1 cellular context compared by ENCODE assay signal in genomic region chr3:194386066-194386465, GRCh38.
TF ChIP-seq lines count a peak whose summit lies in the region.

No MANE protein-coding gene starts in this region.

TF ChIP-seq in H1, 55 proteins besides CTCF, POLR2A, EP300 and RAD21 (continued from another document):
- TF ChIP-seq CEBPB (IDR thresholded peaks at IDR 0.05; ENCODE audit: low read depth, low read length): no peak
- no peak for TF ChIP-seq RNF2 (IDR thresholded peaks at IDR 0.05; ENCODE audit: borderline replicate concordance, low read depth, low read length, missing control alignments, poor library complexity, severe bottlenecking)
- TF ChIP-seq ATF3 (IDR thresholded peaks at IDR 0.05; ENCODE audit: insufficient read depth, low read depth, low read length): no peak
- TF ChIP-seq BRCA1 (IDR thresholded peaks at IDR 0.05; ENCODE audit: low read depth, low read length): no peak
- no peak for TF ChIP-seq EZH2 (IDR thresholded peaks at IDR 0.05; ENCODE audit: low read depth, low read length, severe bottlenecking)
- TF ChIP-seq RBBP5 (IDR thresholded peaks at IDR 0.05; ENCODE audit: borderline replicate concordance, low read depth, low read length): no peak
- TF ChIP-seq E2F6 (IDR thresholded peaks at IDR 0.05): no peak
- TF ChIP-seq SIX5 (IDR thresholded peaks at IDR 0.05; ENCODE audit: low read depth, low read length): no peak
- TF ChIP-seq SP2 (IDR thresholded peaks at IDR 0.05; ENCODE audit: low read length): no peak
- no peak for TF ChIP-seq TBP (IDR thresholded peaks at IDR 0.05; ENCODE audit: low read depth, low read length)
- TF ChIP-seq CREB1 (IDR thresholded peaks at IDR 0.05): no peak
- no peak for TF ChIP-seq MAFK (IDR thresholded peaks at IDR 0.05; ENCODE audit: low read depth, low read length)
- no peak for TF ChIP-seq CHD1 (IDR thresholded peaks at IDR 0.05; ENCODE audit: low read depth, low read length)
- no peak for TF ChIP-seq JUN (IDR thresholded peaks at IDR 0.05; ENCODE audit: low read depth, low read length)
- TF ChIP-seq BCL11A (IDR thresholded peaks at IDR 0.05; ENCODE audit: low read depth in 2 of 2, low read length in 2 of 2): no peak
- no peak for TF ChIP-seq YY1 (IDR thresholded peaks at IDR 0.05; ENCODE audit: low read depth, low read length)
- TF ChIP-seq KDM5A (IDR thresholded peaks at IDR 0.05; ENCODE audit: low read length): no peak
- no peak for TF ChIP-seq TAF7 (optimal IDR thresholded peaks at IDR 0.05; ENCODE audit: borderline replicate concordance, low read depth, low read length)
TF ChIP-seq in H1: peak in this region for 0.
